Comparison of ENCODE assay signal across 8 cellular contexts in the genomic region with DNA sequence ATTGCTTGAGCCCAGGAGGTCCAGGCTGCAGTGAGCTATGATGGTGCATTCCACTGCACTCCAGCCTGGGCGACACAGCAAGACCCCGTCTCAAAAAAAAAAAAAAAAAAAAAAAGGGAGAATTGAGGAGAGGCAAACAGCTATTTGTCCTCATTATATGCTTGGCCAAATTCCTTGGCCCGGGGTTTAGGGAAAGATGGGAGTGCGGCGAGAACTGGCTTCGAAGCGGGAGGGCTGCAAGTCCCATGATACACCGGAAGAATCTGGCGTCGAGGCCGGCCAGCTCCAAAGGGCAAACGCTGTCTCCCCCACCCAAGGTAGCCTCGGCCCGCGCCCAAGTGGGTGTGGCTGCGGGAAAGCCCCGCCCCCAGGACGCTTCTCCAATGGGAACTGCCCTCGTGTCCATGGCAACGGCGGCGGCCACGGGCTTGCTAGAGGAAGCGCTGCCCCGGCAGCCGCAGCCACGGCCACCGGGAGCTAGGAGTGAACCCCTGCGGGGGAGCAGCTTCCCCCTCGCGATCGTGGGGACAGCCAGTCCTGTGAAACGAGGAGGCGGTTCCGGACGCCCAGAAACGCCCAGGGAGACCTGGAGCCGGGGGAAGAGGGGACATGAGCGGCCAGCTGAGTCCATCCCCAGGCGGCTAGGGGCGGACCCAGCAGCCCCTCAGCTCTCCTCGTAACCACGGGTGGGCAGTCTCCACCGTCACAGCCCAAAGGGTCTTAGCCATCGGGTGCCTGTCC. TPM values are rescaled to one million over a fixed set of nuclear protein-coding genes. Genes with fewer than 3 reads are reported as not detected.
DNase-seq lines count a peak whose midpoint lies in the region; ATAC-seq, FAIRE-seq and TF ChIP-seq lines count a peak whose summit lies in the region.

A gene with protein sequence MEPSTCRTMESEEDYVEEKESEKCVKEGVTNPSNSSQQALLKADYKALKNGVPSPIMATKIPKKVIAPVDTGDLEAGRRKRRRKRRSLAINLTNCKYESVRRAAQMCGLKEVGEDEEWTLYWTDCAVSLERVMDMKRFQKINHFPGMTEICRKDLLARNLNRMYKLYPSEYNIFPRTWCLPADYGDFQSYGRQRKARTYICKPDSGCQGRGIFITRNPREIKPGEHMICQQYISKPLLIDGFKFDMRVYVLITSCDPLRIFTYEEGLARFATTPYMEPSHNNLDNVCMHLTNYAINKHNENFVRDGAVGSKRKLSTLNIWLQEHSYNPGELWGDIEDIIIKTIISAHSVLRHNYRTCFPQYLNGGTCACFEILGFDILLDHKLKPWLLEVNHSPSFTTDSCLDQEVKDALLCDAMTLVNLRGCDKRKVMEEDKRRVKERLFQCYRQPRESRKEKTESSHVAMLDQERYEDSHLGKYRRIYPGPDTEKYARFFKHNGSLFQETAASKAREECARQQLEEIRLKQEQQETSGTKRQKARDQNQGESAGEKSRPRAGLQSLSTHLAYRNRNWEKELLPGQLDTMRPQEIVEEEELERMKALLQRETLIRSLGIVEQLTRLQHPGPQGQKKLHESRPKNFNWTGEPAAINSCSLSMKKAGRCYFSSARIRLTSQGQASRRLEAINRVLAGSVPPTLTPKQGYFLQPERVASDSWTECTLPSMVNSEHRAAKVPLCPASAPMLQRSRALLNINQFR (plus strand): TSS at position 434 of the 741 bp plus-strand sequence. CDS start 1,075 bp downstream, outside the sequence.

- in situ Hi-C loops in GM13976 (cut with MboI; ENCODE audit: low sequenced_read_pairs, unreplicated experiment): no loop called here

- ATAC-seq in GM18870 (IDR thresholded peaks at IDR 0.05; ENCODE audit: unreplicated experiment): no peak

- H3K27ac ChIP-seq in esophagus (ENCODE audit: low read depth in 2 of 2, low read length in 1 of 2): peak within 1 kb of the TSS in 1 of 2 donors; percentile 20

- H3K4me3 ChIP-seq in NT2/D1 (ENCODE audit: insufficient read length, low read depth) (peak within 1 kb of the TSS; percentile 67), esophagus (ENCODE audit: low read depth in 1 of 2, low read length in 2 of 2) (peak within 1 kb of the TSS; percentile 43 to 73)

- H3K36me3 Mint-ChIP-seq in activated T-cell treated with anti-CD3 and anti-CD28 coated beads, Interleukin-2, amount 50 U/mL, for 24 hours (ENCODE audit: low read depth): no peaks in the 10 kb centered on the region

- peak within 1 kb of the TSS; percentile 80 for H3K9ac ChIP-seq in NT2/D1 (ENCODE audit: insufficient read length, low read depth)

- H3K27me3 ChIP-seq in NT2/D1 (ENCODE audit: insufficient read depth, insufficient read length): peaks cover 4% of the 10 kb centered on the region
- no peaks in the 10 kb centered on the region for H3K27me3 ChIP-seq in esophagus (ENCODE audit: control insufficient read depth in 1 of 2, insufficient read depth in 2 of 2, low read length in 2 of 2)

- TF ChIP-seq CTCF in GM13976 (IDR thresholded peaks at IDR 0.05; ENCODE audit: borderline replicate concordance, control extremely low read depth, extremely low read depth, insufficient read depth, missing control alignments): no peak

- H3K9me3 ChIP-seq in NT2/D1 (ENCODE audit: insufficient read depth, low read length) (no peaks in the 10 kb centered on the region), esophagus (ENCODE audit: control insufficient read depth in 2 of 2, insufficient read depth in 1 of 2, low read depth in 1 of 2, low read length in 1 of 2) (no peaks in the 10 kb centered on the region)

- H3K4me1 ChIP-seq in NT2/D1 (ENCODE audit: insufficient read depth, insufficient read length): peaks cover 6% of the 10 kb centered on the region
- H3K4me1 ChIP-seq in esophagus (ENCODE audit: control insufficient read depth in 2 of 2, insufficient read depth in 2 of 2, low read length in 1 of 2): peaks cover 2 to 3% of the 10 kb centered on the region in 2 donors

- FAIRE-seq in HTR-8/SVneo (lab: Jason Lieb, UNC): no peak

- H3K9me3 Mint-ChIP-seq in activated T-cell treated with anti-CD3 and anti-CD28 coated beads, Interleukin-2, amount 50 U/mL, for 24 hours: no peaks in the 10 kb centered on the region

- peak within 1 kb of the TSS; percentile 65 for H3K4me3 Mint-ChIP-seq in activated T-cell treated with anti-CD3 and anti-CD28 coated beads, Interleukin-2, amount 50 U/mL, for 24 hours

- peak within 1 kb of the TSS; percentile 26 for H3K27ac Mint-ChIP-seq in activated T-cell treated with anti-CD3 and anti-CD28 coated beads, Interleukin-2, amount 50 U/mL, for 24 hours

- 2% methylated on average over 45 of the region's 45 CpGs for WGBS in esophagus, 2 donors

- peaks cover 17% of the 10 kb centered on the region for H3K4me1 Mint-ChIP-seq in activated T-cell treated with anti-CD3 and anti-CD28 coated beads, Interleukin-2, amount 50 U/mL, for 24 hours (ENCODE audit: low read depth)

- DNase-seq in GM13976 (ENCODE audit: low spot score): peak; percentile 79
- peak; percentile 77 for DNase-seq in HTR-8/SVneo (ENCODE audit: insufficient read length, low spot score)
- DNase-seq in NT2/D1 (ENCODE audit: low read depth, low spot score): peak; percentile 84
- DNase-seq in activated T-cell treated with anti-CD3 and anti-CD28 coated beads, Interleukin-2, amount 50 U/mL, for 24 hours: peak; percentile 80
- DNase-seq in mucosa of gallbladder (ENCODE audit: low spot score): peak; percentile 94
- DNase-seq in stimulated activated CD8-positive, alpha-beta memory T cell treated with anti-CD3 and anti-CD28 coated beads, Interleukin-4, amount 100 ng/mL, for 24 hours (ENCODE audit: low read depth): peak; percentile 72

- H3K36me3 ChIP-seq in NT2/D1 (ENCODE audit: insufficient read depth, insufficient read length, low read length) (no peaks in the 10 kb centered on the region), esophagus (ENCODE audit: control insufficient read depth in 2 of 2, insufficient read depth in 2 of 2, low read length in 1 of 2) (no peaks in the 10 kb centered on the region)

- H3K27me3 Mint-ChIP-seq in activated T-cell treated with anti-CD3 and anti-CD28 coated beads, Interleukin-2, amount 50 U/mL, for 24 hours: peaks cover 3% of the 10 kb centered on the region

RNA-seq across cellular contexts. Expression of the gene that starts here (rescaled TPM):
- under 1 TPM; 0.04 to 0.07 TPM for polyA plus RNA-seq in esophagus
- total RNA-seq in mucosa of gallbladder: 0.32 TPM

Comparison
In these comparisons a context has a peak if more than half of its experiments do, and no peak if none do; other contexts are left out.
1. Peak in DNase-seq in mucosa of gallbladder; RNA of the gene not detected or under 1 TPM.